ENCODE assay signal across 8 cellular contexts in genomic region chr5:141637266-141637692, GRCh38. TPM values are rescaled to one million over a fixed set of nuclear protein-coding genes. Genes with fewer than 3 reads are reported as not detected.
DNase-seq lines count a peak whose midpoint lies in the region; ATAC-seq and TF ChIP-seq lines count a peak whose summit lies in the region.

No MANE protein-coding gene starts in this region.

- 0 out of 2 replicates have a peak, but pooled peaks have one; percentile 1 for TF ChIP-seq CTCF in GM12874 (IDR thresholded peaks at IDR 0.05; ENCODE audit: insufficient read depth, low read depth, low read length)
- TF ChIP-seq CTCF in PC-9 (conservative IDR thresholded peaks at IDR 0.05): no peak
- TF ChIP-seq CTCF in left ventricle myocardium inferior (IDR thresholded peaks at IDR 0.05; ENCODE audit: borderline replicate concordance): no peak

- peak; percentile 14 for ATAC-seq in HG02571 (IDR thresholded peaks at IDR 0.05; ENCODE audit: unreplicated experiment)

- H4K20me1 ChIP-seq in PC-9 (ENCODE audit: insufficient read depth): peaks cover 22% of the 10 kb centered on the region

- H3K36me3 ChIP-seq in PC-9 (ENCODE audit: low read depth) (no peaks in the 10 kb centered on the region), left ventricle myocardium inferior (no peaks in the 10 kb centered on the region)

- intact Hi-C loops in PC-9 (cut with micrococcal nuclease; ENCODE audit: unreplicated experiment): no loop called here
- intact Hi-C loops in left ventricle myocardium inferior (cut with micrococcal nuclease): no loop called here

- H3K27ac ChIP-seq in PC-9 (no peak overlapping the region), left ventricle myocardium inferior (replicated peaks) (peak overlapping the region; percentile 86)

- H3K4me3 ChIP-seq in PC-9 (peak overlapping the region; percentile 79), left ventricle myocardium inferior (peak overlapping the region; percentile 90), skeletal muscle cell (ENCODE audit: low read depth, low read length) (peak overlapping the region; percentile 95)

- H3F3A ChIP-seq in PC-9 (ENCODE audit: insufficient read depth, low read depth): peaks cover 20% of the 10 kb centered on the region

- H3K4me1 ChIP-seq in PC-9 (replicated peaks; ENCODE audit: insufficient read depth) (peaks cover 31% of the 10 kb centered on the region), left ventricle myocardium inferior (peaks cover 45% of the 10 kb centered on the region)

- CTCF ChIA-PET in PC-9 (lab: Charles Lee): interaction anchor here (0.7 kb wide), 1 partner anchor 73 kb away, joined by 3 read pairs; no protein-coding TSS in a partner anchor

- TSS peak; percentile 28 for BruUV-seq in PC-9 (replicated peaks; lab: Mats Ljungman, UMichigan)

- H3K27me3 ChIP-seq in PC-9 (ENCODE audit: insufficient read depth, low read depth): no peaks in the 10 kb centered on the region
- H3K27me3 ChIP-seq in left ventricle myocardium inferior (ENCODE audit: low read depth): no peaks in the 10 kb centered on the region

- H3K79me2 ChIP-seq in PC-9 (ENCODE audit: low read depth): peaks cover 40% of the 10 kb centered on the region

- H3K4me2 ChIP-seq in PC-9: peak overlapping the region; percentile 97

- peak overlapping the region; percentile 99 for H2AFZ ChIP-seq in PC-9

- H3K9me2 ChIP-seq in PC-9 (ENCODE audit: insufficient read depth): no peaks in the 10 kb centered on the region

- no peaks in the 10 kb centered on the region for H3K9me3 ChIP-seq in PC-9 (ENCODE audit: insufficient read depth, low read depth)
- H3K9me3 ChIP-seq in left ventricle myocardium inferior (replicated peaks): no peaks in the 10 kb centered on the region

- POLR2A ChIA-PET in PC-9 (lab: Charles Lee; ENCODE audit: unreplicated experiment): interaction anchor here (0.6 to 0.8 kb wide), 5 partner anchors 20 to 319 kb away, joined by 3 to 5 read pairs (median 3); no protein-coding TSS in a partner anchor

- no peak for DNase-seq in PC-9
- DNase-seq in activated naive CD4-positive, alpha-beta T cell treated with Interleukin-2 at 50 U/mL for 16 hours: peak; percentile 67
- DNase-seq in left ventricle myocardium inferior: no peak
- no peak for DNase-seq in skeletal muscle cell (ENCODE audit: low read depth)
- no peak for DNase-seq in GM19240 (ENCODE audit: insufficient read length, low spot score)
- DNase-seq in inferior parietal cortex (ENCODE audit: extremely low spot score): no peak

RNA-seq across cellular contexts. Expression of gene RELL2, which starts 0.5 kb away (rescaled TPM):
- total RNA-seq in PC-9 (2021) (3.3 and 5.0 TPM in 2 replicates), left ventricle myocardium inferior (1.0 TPM)

RNA-seq across cellular contexts. Expression of gene HDAC3, which starts 0.6 kb away (rescaled TPM):
- total RNA-seq in PC-9 (2021): 76.0 and 87.0 TPM in 2 replicates
- 27.4 TPM for total RNA-seq in left ventricle myocardium inferior

RNA-seq across cellular contexts. Expression of gene FCHSD1, which starts 13.9 kb away (rescaled TPM):
- total RNA-seq in PC-9 (2021) (36.4 and 36.6 TPM in 2 replicates), left ventricle myocardium inferior (4.7 TPM)

RNA-seq across cellular contexts. Expression of gene DIAPH1, which starts 18.5 kb away (rescaled TPM):
- total RNA-seq in PC-9 (2021): 148 and 157 TPM in 2 replicates
- 53.1 TPM for total RNA-seq in left ventricle myocardium inferior

RNA-seq across cellular contexts. Expression of gene ARAP3, which starts 44.8 kb away (rescaled TPM):
- total RNA-seq in PC-9 (2021) (25.8 and 28.0 TPM in 2 replicates), left ventricle myocardium inferior (15.2 TPM)
